ENCODE assay signal across 9 cellular contexts in the genomic region with DNA sequence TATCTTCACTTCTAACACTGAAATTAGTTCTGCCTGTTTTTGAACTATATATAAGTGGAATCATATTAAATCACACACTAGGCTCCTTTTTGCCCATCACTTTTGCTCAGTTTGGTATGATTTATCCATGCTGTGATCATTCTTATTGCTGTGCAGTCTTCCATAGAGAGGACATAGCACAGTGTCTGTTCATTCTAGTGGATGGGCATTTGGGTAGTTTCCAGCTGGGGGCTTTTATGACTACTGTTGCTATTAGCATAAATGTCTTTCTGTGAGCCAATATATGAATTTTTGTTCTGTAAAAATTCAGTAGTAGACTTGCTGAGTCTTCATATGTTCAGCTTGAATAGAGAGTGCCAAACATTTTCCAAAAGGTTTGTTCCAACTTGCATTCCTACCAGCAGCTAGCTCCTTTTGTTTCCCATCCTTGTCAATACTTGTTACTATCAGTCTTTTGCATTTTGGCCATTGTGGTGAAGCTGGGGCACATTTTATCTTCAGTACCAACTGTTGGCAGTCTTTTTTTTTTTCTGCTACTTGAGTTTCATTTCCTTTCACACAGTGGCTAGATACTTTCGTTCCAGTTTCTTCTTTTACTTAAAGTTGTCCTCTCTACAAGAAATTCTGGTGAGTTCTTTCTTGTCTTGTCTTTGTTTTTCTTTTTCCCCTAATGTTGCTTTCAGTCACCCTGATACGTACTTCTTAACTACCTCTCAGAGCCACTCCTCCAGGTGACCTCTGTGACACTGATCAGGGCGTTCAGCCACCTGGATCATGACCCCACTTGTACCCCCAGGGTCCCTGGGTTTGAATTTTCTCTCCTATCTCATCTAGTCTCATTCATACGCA.
A peak's percentile ranks its signal among the peaks of the same experiment; 100 is the strongest.
DNase-seq lines count a peak whose midpoint lies in the region; ATAC-seq, FAIRE-seq and TF ChIP-seq lines count a peak whose summit lies in the region.
"Had no signal": no experiment of that assay in that cellular context is flagged by ENCODE, and none has a peak within 500 bp of the region (broad histone marks: within the 10 kb centered on the region; RNA-seq: fewer than 3 reads in every experiment).

No MANE protein-coding gene starts in this region.

- H3K4me3 ChIP-seq in GM12878 (no peak overlapping the region; the same call in 1 of the 2 replicates), GM23338 (no peak overlapping the region)

- no peak overlapping the region for H3K4me3 Mint-ChIP-seq in GM23338

- no peaks in the 10 kb centered on the region for H3K27me3 ChIP-seq in GM12878 (replicated peaks in 1 of 2; ENCODE audit: control insufficient read depth in 2 of 2, insufficient read depth in 2 of 2, low read length in 1 of 2)
- no peaks in the 10 kb centered on the region for H3K27me3 ChIP-seq in GM23338 (ENCODE audit: insufficient read depth)

- no peaks in the 10 kb centered on the region for H4K20me1 ChIP-seq in GM12878 (ENCODE audit: control insufficient read depth, insufficient read depth)
- no peaks in the 10 kb centered on the region for H4K20me1 ChIP-seq in GM23338 (replicated peaks; ENCODE audit: insufficient read depth)

- no peaks in the 10 kb centered on the region for H3K27me3 Mint-ChIP-seq in GM23338 (ENCODE audit: insufficient read depth, low read depth, poor library complexity)

- H3K9ac ChIP-seq in GM12878 (ENCODE audit: control insufficient read depth, insufficient read depth, low read length): no peak overlapping the region

- TF ChIP-seq RAD21 in GM12878 (IDR thresholded peaks at IDR 0.05; ENCODE audit: insufficient read depth, low read depth, low read length): no peak

- H3K9me3 Mint-ChIP-seq in GM23338: no peaks in the 10 kb centered on the region

- H3K27ac Mint-ChIP-seq in GM23338: no peak overlapping the region

- H3K36me3 Mint-ChIP-seq in GM23338 (ENCODE audit: low read depth): no peaks in the 10 kb centered on the region

- no peaks in the 10 kb centered on the region for H3F3A ChIP-seq in GM23338 (replicated peaks; ENCODE audit: low read depth)

- H3K4me2 ChIP-seq in GM12878 (ENCODE audit: control insufficient read depth, insufficient read depth): peak overlapping the region; percentile 51
- no peak overlapping the region for H3K4me2 ChIP-seq in GM23338

- BruUV-seq in GM12878 (replicated peaks; lab: Mats Ljungman, UMichigan): no TSS peak

- no peaks in the 10 kb centered on the region for H3K79me2 ChIP-seq in GM12878 (ENCODE audit: control insufficient read depth, insufficient read depth, low read length)
- no peaks in the 10 kb centered on the region for H3K79me2 ChIP-seq in GM23338 (replicated peaks; ENCODE audit: insufficient read depth)

- no peak for TF ChIP-seq POLR2A in GM12878 (IDR thresholded peaks at IDR 0.05; ENCODE audit: low read depth, low read length)

- ATAC-seq in GM21447 (IDR thresholded peaks at IDR 0.05; ENCODE audit: unreplicated experiment) (peak; percentile 89), HG03457 (IDR thresholded peaks at IDR 0.05; ENCODE audit: unreplicated experiment) (peak; percentile 63), GM12878 (peak; percentile 78), GM23338 (no peak)

- no peaks in the 10 kb centered on the region for H3K4me1 Mint-ChIP-seq in GM23338

- FAIRE-seq in GM18507 (lab: Jason Lieb, UNC): peak; percentile 87
- peak; percentile 13 for FAIRE-seq in GM12878 (lab: Jason Lieb, UNC)

- SMC1A ChIA-PET in GM12878 (lab: Charles Lee; ENCODE audit: uncharacterized antibody, unreplicated experiment): interaction anchor here (1.1 to 17.1 kb wide), 17 partner anchors 9 to 339 kb away, joined by 3 to 379 read pairs (median 9); no protein-coding TSS in a partner anchor

- WGBS in GM12878 (ENCODE audit: insufficient coverage, insufficient replicate concordance, low lambda C conversion rate, missing lambda C conversion rate): 11% methylated on average over 4 of the region's 4 CpGs

- POLR2A ChIA-PET in GM12878 (lab: Charles Lee): interaction anchor here (0.7 to 2.9 kb wide), 7 partner anchors 10 to 581 kb away, joined by 3 to 20 read pairs (median 8); a partner anchor contains a TSS

- H3K9me3 ChIP-seq in GM12878 (replicated peaks; ENCODE audit: control insufficient read depth, insufficient read depth, low read length): no peaks in the 10 kb centered on the region

- in situ Hi-C loops in GM12878 (cut with MboI): no loop called here
- in situ Hi-C loops in KBM-7 (cut with MboI; ENCODE audit: low pct_unique_long_range_greater_than_20kb, low sequenced_read_pairs): no loop called here

- H3K36me3 ChIP-seq in GM12878 (ENCODE audit: control insufficient read depth in 2 of 2, insufficient read depth in 2 of 2, low read length in 1 of 2): no peaks in the 10 kb centered on the region
- no peaks in the 10 kb centered on the region for H3K36me3 ChIP-seq in GM23338 (ENCODE audit: insufficient read depth)

- no peak overlapping the region; the same call in 1 of the 2 replicates for H2AFZ ChIP-seq in GM12878 (ENCODE audit: control insufficient read depth, low read depth, low read length)
- no peak overlapping the region; the same call in 1 of the 2 replicates for H2AFZ ChIP-seq in GM23338

- DNase-seq in GM18507 (ENCODE audit: extremely low spot score, insufficient read length, low read depth) (no peak), GM12878 (ENCODE audit: low read depth, low spot score) (peak; percentile 86), GM23338 (ENCODE audit: low spot score) (no peak), NCI-H1092 treated with DMSO at 0.1 percent for 48 hours (lab: John Stamatoyannopoulos, UW) (no peak), KBM-7 (no peak)
- DNase-seq in activated effector memory CD4-positive, alpha-beta T cell treated with Interleukin-2 at 50 U/mL for 16 hours: no peak
- DNase-seq: amygdala had no signal

- H3K9me2 ChIP-seq in GM23338 (ENCODE audit: insufficient read depth): no peaks in the 10 kb centered on the region

- intact Hi-C loops in GM12878 (cut with micrococcal nuclease; ENCODE audit: unreplicated experiment): loop anchor here (1.0 kb wide), 1 partner anchor 24 kb away; no protein-coding TSS in a partner anchor

- H3K27ac ChIP-seq in GM12878 (ENCODE audit: control insufficient read depth, insufficient read depth) (peak overlapping the region; percentile 62), GM23338 (ENCODE audit: low read depth) (no peak overlapping the region)

- TF ChIP-seq CTCF in GM12878 (IDR thresholded peaks at IDR 0.05 in 2 of 3, conservative IDR thresholded peaks at IDR 0.05 in 1 of 3; ENCODE audit: control insufficient read depth in 2 of 3, extremely low read depth in 1 of 3, insufficient read depth in 1 of 3, low read depth in 3 of 3, low read length in 3 of 3): no peak
- no peak for TF ChIP-seq CTCF in GM23338 (conservative IDR thresholded peaks at IDR 0.05; ENCODE audit: low read depth in 2 of 2)

- peak; percentile 79; a peak in 3 of 4 replicates for TF ChIP-seq EP300 in GM12878 (IDR thresholded peaks at IDR 0.05; ENCODE audit: borderline replicate concordance in 1 of 2, control insufficient read depth in 1 of 2, low read depth in 2 of 2, low read length in 2 of 2)

- CTCF ChIA-PET in GM12878 (lab: Yijun Ruan, JAX): interaction anchor here (0.7 to 2.4 kb wide), 8 partner anchors 11 to 195 kb away, joined by 3 to 25 read pairs (median 4); no protein-coding TSS in a partner anchor

- RAD21 ChIA-PET in GM12878 (lab: Charles Lee; ENCODE audit: unreplicated experiment): interaction anchor here (0.7 to 17.1 kb wide), 10 partner anchors 12 to 225 kb away, joined by 3 to 265 read pairs (median 7); no protein-coding TSS in a partner anchor

- H3K4me1 ChIP-seq in GM12878 (ENCODE audit: control insufficient read depth, insufficient read depth, low read length) (peaks cover 57% of the 10 kb centered on the region), GM23338 (ENCODE audit: insufficient read depth) (no peaks in the 10 kb centered on the region)

TF ChIP-seq in GM12878, 131 proteins besides CTCF, POLR2A, EP300 and RAD21 (continues in another document):
- no peak for TF ChIP-seq ASH2L (IDR thresholded peaks at IDR 0.05; ENCODE audit: borderline replicate concordance, low read depth)
- TF ChIP-seq NBN (IDR thresholded peaks at IDR 0.05): peak; percentile 88; the same call in 1 of the 2 replicates
- TF ChIP-seq, protein P1, sequence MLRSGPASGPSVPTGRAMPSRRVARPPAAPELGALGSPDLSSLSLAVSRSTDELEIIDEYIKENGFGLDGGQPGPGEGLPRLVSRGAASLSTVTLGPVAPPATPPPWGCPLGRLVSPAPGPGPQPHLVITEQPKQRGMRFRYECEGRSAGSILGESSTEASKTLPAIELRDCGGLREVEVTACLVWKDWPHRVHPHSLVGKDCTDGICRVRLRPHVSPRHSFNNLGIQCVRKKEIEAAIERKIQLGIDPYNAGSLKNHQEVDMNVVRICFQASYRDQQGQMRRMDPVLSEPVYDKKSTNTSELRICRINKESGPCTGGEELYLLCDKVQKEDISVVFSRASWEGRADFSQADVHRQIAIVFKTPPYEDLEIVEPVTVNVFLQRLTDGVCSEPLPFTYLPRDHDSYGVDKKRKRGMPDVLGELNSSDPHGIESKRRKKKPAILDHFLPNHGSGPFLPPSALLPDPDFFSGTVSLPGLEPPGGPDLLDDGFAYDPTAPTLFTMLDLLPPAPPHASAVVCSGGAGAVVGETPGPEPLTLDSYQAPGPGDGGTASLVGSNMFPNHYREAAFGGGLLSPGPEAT (IDR thresholded peaks at IDR 0.05; ENCODE audit: low read depth): peak; percentile 94
- TF ChIP-seq RBBP5 (conservative IDR thresholded peaks at IDR 0.05): no peak
- TF ChIP-seq CHD1 (IDR thresholded peaks at IDR 0.05; ENCODE audit: low read depth, low read length): no peak

TF ChIP-seq in GM23338, 12 proteins besides CTCF, POLR2A, EP300 and RAD21 (continues in another document):
- no peak for TF ChIP-seq POLR2AphosphoS5 (IDR thresholded peaks at IDR 0.05; ENCODE audit: low read depth)
- TF ChIP-seq, protein P2, sequence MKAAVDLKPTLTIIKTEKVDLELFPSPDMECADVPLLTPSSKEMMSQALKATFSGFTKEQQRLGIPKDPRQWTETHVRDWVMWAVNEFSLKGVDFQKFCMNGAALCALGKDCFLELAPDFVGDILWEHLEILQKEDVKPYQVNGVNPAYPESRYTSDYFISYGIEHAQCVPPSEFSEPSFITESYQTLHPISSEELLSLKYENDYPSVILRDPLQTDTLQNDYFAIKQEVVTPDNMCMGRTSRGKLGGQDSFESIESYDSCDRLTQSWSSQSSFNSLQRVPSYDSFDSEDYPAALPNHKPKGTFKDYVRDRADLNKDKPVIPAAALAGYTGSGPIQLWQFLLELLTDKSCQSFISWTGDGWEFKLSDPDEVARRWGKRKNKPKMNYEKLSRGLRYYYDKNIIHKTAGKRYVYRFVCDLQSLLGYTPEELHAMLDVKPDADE (IDR thresholded peaks at IDR 0.05): no peak
